In genomic region chr4:125105561-125105960, GRCh38 we compare ENCODE assay signal across 15 cellular contexts.
"Had no signal": no experiment of that assay in that cellular context is flagged by ENCODE, and none has a peak within 500 bp of the region (broad histone marks: within the 10 kb centered on the region; RNA-seq: fewer than 3 reads in every experiment).

No MANE protein-coding gene starts in this region.

- H3K4me3 ChIP-seq: dorsolateral prefrontal cortex, heart left ventricle, tibial nerve, vagina had no signal

- H3K27ac ChIP-seq: dorsolateral prefrontal cortex, foreskin keratinocyte, heart left ventricle, tibial nerve, vagina had no signal

- ATAC-seq: activated naive CD4-positive, alpha-beta T cell treated with anti-CD3 and anti-CD28 coated beads, Interleukin-2, amount 50 U/mL, for 72 hours; foreskin keratinocyte; heart left ventricle; left lobe of liver; natural killer cell; stimulated activated effector memory CD8-positive, alpha-beta T cell treated with anti-CD3 and anti-CD28 coated beads, Interleukin-12 subunit alpha, Interleukin-12 subunit beta, amount 100 ng/mL, for 72 hours had no signal

- H3K36me3 ChIP-seq: heart left ventricle, tibial nerve, vagina had no signal

- H3K9me3 ChIP-seq: heart left ventricle, tibial nerve, vagina had no signal

- DNase-seq: activated CD4-positive, alpha-beta T cell treated with anti-CD3 and anti-CD28 coated beads, Interleukin-2, amount 50 U/mL, for 1 hour; activated effector memory CD4-positive, alpha-beta T cell treated with Interleukin-2 at 50 U/mL for 16 hours; activated T-cell treated with anti-CD3 and anti-CD28 coated beads, Interleukin-2, amount 50 U/mL, for 1 hour; anterior cingulate cortex; dorsolateral prefrontal cortex; foreskin keratinocyte; heart left ventricle; natural killer cell; posterior cingulate gyrus; T-helper 2 cell had no signal

- H3K27me3 ChIP-seq: dorsolateral prefrontal cortex, foreskin keratinocyte, heart left ventricle, tibial nerve, vagina had no signal

- H3K4me1 ChIP-seq: foreskin keratinocyte, heart left ventricle had no signal
